In genomic region chr10:112912441-112912911, GRCh38 we compare ENCODE assay signal across 1 cellular context.
A peak's percentile ranks its signal among the peaks of the same experiment; 100 is the strongest.
TF ChIP-seq lines count a peak whose summit lies in the region.

No MANE protein-coding gene starts in this region.

TF ChIP-seq in K562, 482 proteins besides CTCF, POLR2A, EP300 and RAD21 (continued from another document and continues in another):
- TF ChIP-seq USF1 (CRISPR knock-in tag; IDR thresholded peaks at IDR 0.05) (no peak), PHB2 (IDR thresholded peaks at IDR 0.05; ENCODE audit: low read depth) (no peak), ELK1 (CRISPR knock-in tag; IDR thresholded peaks at IDR 0.05) (no peak), ETV1 (tag; conservative IDR thresholded peaks at IDR 0.05; ENCODE audit: low read depth) (0 out of 2 replicates have a peak, but pooled peaks have one; percentile 12), ZSCAN32 (CRISPR knock-in tag; IDR thresholded peaks at IDR 0.05) (no peak), GTF3C2 (IDR thresholded peaks at IDR 0.05; ENCODE audit: borderline replicate concordance, extremely low read depth, insufficient read length) (no peak), BRF1 (IDR thresholded peaks at IDR 0.05; ENCODE audit: borderline replicate concordance, extremely low read depth, insufficient read length) (no peak), EZH2 (IDR thresholded peaks at IDR 0.05; ENCODE audit: borderline replicate concordance, low read depth, low read length) (no peak), ZBTB12 (CRISPR knock-in tag; IDR thresholded peaks at IDR 0.05) (peak; percentile 46; the same call in 1 of the 2 replicates), TARDBP (IDR thresholded peaks at IDR 0.05) (no peak), DPF2 (IDR thresholded peaks at IDR 0.05) (no peak), FOXM1 (IDR thresholded peaks at IDR 0.05; ENCODE audit: low read depth) (no peak), FOXM1 (CRISPR knock-in tag; IDR thresholded peaks at IDR 0.05; ENCODE audit: low read depth) (no peak), NR2F6 (CRISPR knock-in tag; IDR thresholded peaks at IDR 0.05) (no peak), SMAD4 (CRISPR knock-in tag; conservative IDR thresholded peaks at IDR 0.05) (no peak), MEIS2 (IDR thresholded peaks at IDR 0.05; ENCODE audit: partially characterized antibody) (no peak), U2AF1 (optimal IDR thresholded peaks at IDR 0.05; ENCODE audit: low read depth, low read length) (no peak), JUN (IDR thresholded peaks at IDR 0.05; ENCODE audit: borderline replicate concordance, low read depth, low read length) (0 out of 2 replicates have a peak, but pooled peaks have one; percentile 13), JUN (CRISPR knock-in tag; IDR thresholded peaks at IDR 0.05; ENCODE audit: borderline replicate concordance) (no peak), BMI1 (IDR thresholded peaks at IDR 0.05; ENCODE audit: low read length) (no peak), TCF3 (CRISPR knock-in tag; IDR thresholded peaks at IDR 0.05) (no peak), ATF1 (CRISPR knock-in tag; IDR thresholded peaks at IDR 0.05) (no peak), ATF1 (tag; IDR thresholded peaks at IDR 0.05) (peak; percentile 86), ZNF561 (CRISPR knock-in tag; conservative IDR thresholded peaks at IDR 0.05) (no peak), ETS2 (tag; IDR thresholded peaks at IDR 0.05; ENCODE audit: borderline replicate concordance, poor library complexity, severe bottlenecking) (no peak), ARID4B (CRISPR knock-in tag; IDR thresholded peaks at IDR 0.05) (no peak), NBN (IDR thresholded peaks at IDR 0.05; ENCODE audit: low read depth) (no peak), PML (IDR thresholded peaks at IDR 0.05; ENCODE audit: low read length) (no peak), NUFIP1 (IDR thresholded peaks at IDR 0.05; ENCODE audit: partially characterized antibody) (no peak), DIDO1 (tag; IDR thresholded peaks at IDR 0.05; ENCODE audit: low read depth) (no peak), MTA1 (IDR thresholded peaks at IDR 0.05; ENCODE audit: borderline replicate concordance) (no peak), ZNF408 (CRISPR knock-in tag; IDR thresholded peaks at IDR 0.05; ENCODE audit: low read depth) (no peak), COPS2 (conservative IDR thresholded peaks at IDR 0.05) (no peak), ZNF175 (CRISPR knock-in tag; IDR thresholded peaks at IDR 0.05; ENCODE audit: low read depth) (0 out of 2 replicates have a peak, but pooled peaks have one; percentile 29), ZNF507 (tag; conservative IDR thresholded peaks at IDR 0.05) (no peak), ZEB2 (IDR thresholded peaks at IDR 0.05) (no peak), ZNF165 (CRISPR knock-in tag; IDR thresholded peaks at IDR 0.05; ENCODE audit: borderline replicate concordance) (no peak), GTF2A2 (tag; IDR thresholded peaks at IDR 0.05) (no peak), FOXO4 (CRISPR knock-in tag; IDR thresholded peaks at IDR 0.05) (no peak), BCOR (IDR thresholded peaks at IDR 0.05) (no peak), ZBTB1 (CRISPR knock-in tag; IDR thresholded peaks at IDR 0.05; ENCODE audit: borderline replicate concordance, low read depth) (no peak), SMARCA4 (IDR thresholded peaks at IDR 0.05) (no peak), ZNF76 (CRISPR knock-in tag; IDR thresholded peaks at IDR 0.05; ENCODE audit: borderline replicate concordance) (no peak), ARID1B (IDR thresholded peaks at IDR 0.05) (peak; percentile 21; the same call in 1 of the 2 replicates), TOE1 (IDR thresholded peaks at IDR 0.05; ENCODE audit: borderline replicate concordance) (no peak), TOE1 (CRISPR knock-in tag; IDR thresholded peaks at IDR 0.05; ENCODE audit: borderline replicate concordance, low read depth) (no peak), ZNF444 (CRISPR knock-in tag; IDR thresholded peaks at IDR 0.05) (no peak), POLR2AphosphoS5 (IDR thresholded peaks at IDR 0.05; ENCODE audit: control insufficient read depth, insufficient read depth, low read depth, low read length) (no peak), ETS1 (conservative IDR thresholded peaks at IDR 0.05; ENCODE audit: control insufficient read depth, low read depth, low read length) (no peak), MAFF (IDR thresholded peaks at IDR 0.05; ENCODE audit: low read length) (no peak), ZNF584 (CRISPR knock-in tag; IDR thresholded peaks at IDR 0.05; ENCODE audit: low read depth) (no peak), MCM5 (IDR thresholded peaks at IDR 0.05; ENCODE audit: low read depth) (no peak), CREB1 (IDR thresholded peaks at IDR 0.05) (no peak), CREB1 (CRISPR knock-in tag; IDR thresholded peaks at IDR 0.05) (peak; percentile 52; the same call in 1 of the 2 replicates), NFXL1 (CRISPR knock-in tag; IDR thresholded peaks at IDR 0.05) (no peak), FOS (IDR thresholded peaks at IDR 0.05; ENCODE audit: extremely low read depth, insufficient read length) (no peak), CLOCK (CRISPR knock-in tag; IDR thresholded peaks at IDR 0.05; ENCODE audit: borderline replicate concordance) (no peak), MECOM (CRISPR knock-in tag; IDR thresholded peaks at IDR 0.05) (no peak), KLF1 (tag; IDR thresholded peaks at IDR 0.05) (no peak), HCFC1 (IDR thresholded peaks at IDR 0.05; ENCODE audit: low read depth, low read length) (no peak)
